ENCODE assay signal across 17 cellular contexts in the genomic region with DNA sequence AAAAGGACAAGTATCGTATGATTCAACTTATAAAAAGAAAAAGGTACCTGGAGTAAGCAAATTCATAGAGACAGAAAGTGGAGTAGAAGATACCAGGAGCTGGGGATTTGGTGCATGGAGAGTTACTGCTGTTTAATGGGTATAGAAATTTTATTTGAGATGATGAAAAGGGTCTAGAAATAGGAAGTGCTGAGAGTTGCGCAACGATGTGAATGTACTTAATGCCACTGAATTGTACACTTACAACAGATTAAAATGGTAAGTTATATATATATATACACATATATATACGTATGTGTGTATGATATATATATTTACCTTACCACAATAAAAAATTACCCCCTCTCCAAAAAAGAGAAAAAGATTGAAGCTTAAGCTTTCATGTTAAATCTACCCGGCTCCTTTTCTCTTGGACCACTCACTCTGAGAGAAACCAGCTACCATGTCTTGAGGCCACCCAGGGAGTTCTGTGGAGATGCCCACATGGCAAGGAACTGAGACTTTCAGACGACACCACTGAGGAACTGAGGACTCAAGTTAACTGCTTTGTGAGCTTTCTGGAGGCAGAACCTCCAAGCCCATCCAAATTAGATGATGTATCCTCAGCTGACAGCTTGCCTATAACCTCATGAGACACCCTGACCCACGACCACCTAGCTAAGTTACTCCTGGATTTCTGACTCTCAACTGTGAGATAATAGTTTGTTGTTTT.
DNase-seq lines count a peak whose midpoint lies in the region; ATAC-seq, FAIRE-seq and TF ChIP-seq lines count a peak whose summit lies in the region.
"Had no signal": no experiment of that assay in that cellular context is flagged by ENCODE, and none has a peak within 500 bp of the region (broad histone marks: within the 10 kb centered on the region; RNA-seq: fewer than 3 reads in every experiment).

No MANE protein-coding gene starts in this region.

- H2AK5ac ChIP-seq in H1 (ENCODE audit: low read depth, low read length): no peak overlapping the region

- H4K91ac ChIP-seq in H1 (replicated peaks; ENCODE audit: insufficient read length, low read length): no peak overlapping the region

- TF ChIP-seq EP300 in A549 (IDR thresholded peaks at IDR 0.05) (no peak), H1 (IDR thresholded peaks at IDR 0.05; ENCODE audit: borderline replicate concordance in 1 of 2, low read depth in 2 of 2, low read length in 2 of 2) (no peak)

- POLR2A ChIA-PET in A549 (lab: Yijun Ruan, JAX) (no interaction called here), H1 (lab: Charles Lee; ENCODE audit: partially characterized antibody) (no interaction called here)

- H3K9me3 ChIP-seq in A549 (no peaks in the 10 kb centered on the region), H1 (ENCODE audit: insufficient read depth in 2 of 2, low read depth in 1 of 2, low read length in 1 of 2) (no peaks in the 10 kb centered on the region)
- H3K9me3 ChIP-seq: SJSA1 had no signal

- no peak overlapping the region for H2BK12ac ChIP-seq in H1 (ENCODE audit: low read depth, low read length)

- H3K36me3 ChIP-seq in H1 (ENCODE audit: control insufficient read depth in 2 of 4, insufficient read depth in 4 of 4, low read length in 3 of 4): no peaks in the 10 kb centered on the region
- H3K36me3 ChIP-seq: SJSA1 had no signal

- H4K5ac ChIP-seq in H1 (ENCODE audit: insufficient read length, low read depth, low read length): no peak overlapping the region

- H3K4me3 ChIP-seq in A549: no peak overlapping the region
- no peak overlapping the region for H3K4me3 ChIP-seq in H1 (ENCODE audit: extremely low read depth in 1 of 4, insufficient read depth in 2 of 4, low read depth in 3 of 4, low read length in 4 of 4)
- H3K4me3 ChIP-seq: SJSA1 had no signal

- H3K27ac ChIP-seq in A549 (no peak overlapping the region), H1 (ENCODE audit: low read depth, low read length) (no peak overlapping the region)
- H3K27ac ChIP-seq: SJSA1 had no signal

- no peak for DNase-seq in A549 (ENCODE audit: low read depth in 1 of 2, low spot score in 1 of 2)
- peak; percentile 26 for DNase-seq in CD1c-positive myeloid dendritic cell (ENCODE audit: extremely low spot score)
- DNase-seq in NOMO-1 treated with DMSO at 0.1 percent for 48 hours (lab: John Stamatoyannopoulos, UW; ENCODE audit: unreplicated experiment): peak; percentile 58
- DNase-seq in H1 (ENCODE audit: low read depth in 1 of 2, low spot score in 2 of 2): no peak
- DNase-seq: ACHN; CD4-positive, CD25-positive, alpha-beta regulatory T cell; COR-L47; DMS 273 treated with DMSO at 0.1 percent for 48 hours; DND-41; NCI-H1105 treated with DMSO at 0.1 percent for 48 hours; NCI-H1694 treated with DMSO at 0.1 percent for 48 hours; T-helper 17 cell had no signal

- FAIRE-seq in A549 (lab: Jason Lieb, UNC) (no peak), H1 (lab: Jason Lieb, UNC) (no peak)

- H3K4me2 ChIP-seq in A549: no peak overlapping the region
- no peak overlapping the region for H3K4me2 ChIP-seq in H1 (ENCODE audit: insufficient read depth in 1 of 2, low read depth in 2 of 2, low read length in 2 of 2)

- no peak overlapping the region for H2AFZ ChIP-seq in H1 (ENCODE audit: low read length)

- H3K9ac ChIP-seq in H1 (replicated peaks in 1 of 4; ENCODE audit: extremely low read depth in 1 of 4, low read depth in 3 of 4, low read length in 3 of 4): no peak overlapping the region

- H4K20me1 ChIP-seq in H1 (replicated peaks in 1 of 2; ENCODE audit: control insufficient read depth in 1 of 2, insufficient read depth in 2 of 2, low read length in 2 of 2): no peaks in the 10 kb centered on the region

- ATAC-seq in A549 (no peak), GM19452 (IDR thresholded peaks at IDR 0.05; ENCODE audit: unreplicated experiment) (no peak), HG03039 (IDR thresholded peaks at IDR 0.05; ENCODE audit: unreplicated experiment) (no peak), HG03045 (IDR thresholded peaks at IDR 0.05; ENCODE audit: unreplicated experiment) (no peak)
- ATAC-seq: HCT116, T-helper 17 cell had no signal

- H2BK15ac ChIP-seq in H1 (ENCODE audit: low read length): no peak overlapping the region

- WGBS in A549 (ENCODE audit: missing lambda C conversion rate): 51% methylated on average over 7 of the region's 7 CpGs
- 77 to 100% methylated on average over 2 to 7 of the region's 7 CpGs for WGBS in H1 (ENCODE audit: extremely low coverage in 1 of 2, insufficient coverage in 1 of 2, insufficient read length in 1 of 2, insufficient replicate concordance in 2 of 2, low coverage in 1 of 2, low lambda C conversion rate in 2 of 2, missing lambda C conversion rate in 1 of 2), 2 experiments

- no peaks in the 10 kb centered on the region for H3K27me3 ChIP-seq in H1 (replicated peaks in 1 of 4; ENCODE audit: control insufficient read depth in 3 of 4, extremely low read depth in 1 of 4, insufficient read depth in 3 of 4, low read length in 3 of 4)
- H3K27me3 ChIP-seq: SJSA1 had no signal

- no peak overlapping the region for H3K23ac ChIP-seq in H1 (ENCODE audit: insufficient read length)

- H3K23me2 ChIP-seq in H1 (ENCODE audit: low read depth, low read length): peaks cover 2% of the 10 kb centered on the region; the same call in 1 of the 2 replicates

- no peak overlapping the region for H2BK120ac ChIP-seq in H1 (replicated peaks; ENCODE audit: low read depth, low read length)

- H4K8ac ChIP-seq in H1 (ENCODE audit: extremely low read depth, insufficient read depth, low read length): no peak overlapping the region

- H2BK20ac ChIP-seq in H1 (ENCODE audit: low read length): no peak overlapping the region

- CTCF ChIA-PET in A549 (lab: Yijun Ruan, JAX) (interaction anchor here (0.6 kb wide), 1 partner anchor 19 kb away, joined by 4 read pairs; no protein-coding TSS in a partner anchor), H1 (lab: Charles Lee; ENCODE audit: partially characterized antibody) (interaction anchor here (1.3 kb wide), 1 partner anchor 1323 kb away, joined by 3 read pairs; no protein-coding TSS in a partner anchor)

- TF ChIP-seq RAD21 in A549 (conservative IDR thresholded peaks at IDR 0.05 in 1 of 2, IDR thresholded peaks at IDR 0.05 in 1 of 2): no peak
- no peak for TF ChIP-seq RAD21 in H1 (IDR thresholded peaks at IDR 0.05 in 1 of 2, conservative IDR thresholded peaks at IDR 0.05 in 1 of 2; ENCODE audit: low read depth in 2 of 2, low read length in 2 of 2)

- no peak overlapping the region for H3K4ac ChIP-seq in H1 (replicated peaks; ENCODE audit: insufficient read length, low read depth, low read length)

- H2BK5ac ChIP-seq in H1 (ENCODE audit: low read depth, low read length): no peak overlapping the region

- no peak overlapping the region for H3K14ac ChIP-seq in H1 (ENCODE audit: insufficient read length)

- H3K4me1 ChIP-seq in A549 (no peaks in the 10 kb centered on the region), H1 (replicated peaks in 1 of 4; ENCODE audit: control insufficient read depth in 3 of 4, insufficient read depth in 4 of 4, low read length in 3 of 4) (peaks cover 0 to 2% (median 0%) of the 10 kb centered on the region in 4 experiments; a peak in 1 of 7 replicates)
- H3K4me1 ChIP-seq: SJSA1 had no signal

- no peak for TF ChIP-seq CTCF in A549 (IDR thresholded peaks at IDR 0.05)
- no peak for TF ChIP-seq CTCF in H1 (IDR thresholded peaks at IDR 0.05; ENCODE audit: control extremely low read depth in 1 of 3, insufficient read depth in 1 of 3, low read depth in 1 of 3, low read length in 3 of 3)

- no peak overlapping the region for H3K18ac ChIP-seq in H1 (ENCODE audit: extremely low read depth, low read length)

- H3K56ac ChIP-seq in H1 (replicated peaks; ENCODE audit: insufficient read length, low read depth, low read length): no peak overlapping the region

- no peaks in the 10 kb centered on the region for H3K79me2 ChIP-seq in H1 (ENCODE audit: control insufficient read depth in 1 of 2, insufficient read depth in 2 of 2, low read length in 2 of 2)

- TF ChIP-seq POLR2A in A549 (IDR thresholded peaks at IDR 0.05; ENCODE audit: low read length): no peak
- TF ChIP-seq POLR2A in H1 (IDR thresholded peaks at IDR 0.05; ENCODE audit: control extremely low read depth in 1 of 2, low read depth in 2 of 2, low read length in 2 of 2): no peak

- no peaks in the 10 kb centered on the region for H3K79me1 ChIP-seq in H1 (ENCODE audit: low read depth, low read length)

TF ChIP-seq in A549, 52 proteins besides CTCF, POLR2A, EP300 and RAD21 (continues in another document):
- TF ChIP-seq ESRRA (IDR thresholded peaks at IDR 0.05; ENCODE audit: borderline replicate concordance, low read length) (no peak), FOXS1 (CRISPR knock-in tag; IDR thresholded peaks at IDR 0.05) (no peak)
- TF ChIP-seq, protein P1, sequence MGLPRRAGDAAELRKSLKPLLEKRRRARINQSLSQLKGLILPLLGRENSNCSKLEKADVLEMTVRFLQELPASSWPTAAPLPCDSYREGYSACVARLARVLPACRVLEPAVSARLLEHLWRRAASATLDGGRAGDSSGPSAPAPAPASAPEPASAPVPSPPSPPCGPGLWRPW (IDR thresholded peaks at IDR 0.05): no peak
- TF ChIP-seq, protein P2, sequence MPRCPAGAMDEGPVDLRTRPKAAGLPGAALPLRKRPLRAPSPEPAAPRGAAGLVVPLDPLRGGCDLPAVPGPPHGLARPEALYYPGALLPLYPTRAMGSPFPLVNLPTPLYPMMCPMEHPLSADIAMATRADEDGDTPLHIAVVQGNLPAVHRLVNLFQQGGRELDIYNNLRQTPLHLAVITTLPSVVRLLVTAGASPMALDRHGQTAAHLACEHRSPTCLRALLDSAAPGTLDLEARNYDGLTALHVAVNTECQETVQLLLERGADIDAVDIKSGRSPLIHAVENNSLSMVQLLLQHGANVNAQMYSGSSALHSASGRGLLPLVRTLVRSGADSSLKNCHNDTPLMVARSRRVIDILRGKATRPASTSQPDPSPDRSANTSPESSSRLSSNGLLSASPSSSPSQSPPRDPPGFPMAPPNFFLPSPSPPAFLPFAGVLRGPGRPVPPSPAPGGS (IDR thresholded peaks at IDR 0.05): no peak

TF ChIP-seq in H1, 55 proteins besides CTCF, POLR2A, EP300 and RAD21:
- TF ChIP-seq CEBPB (IDR thresholded peaks at IDR 0.05; ENCODE audit: low read depth, low read length) (peak; percentile 79; the same call in 1 of the 2 replicates), TAF7 (optimal IDR thresholded peaks at IDR 0.05; ENCODE audit: borderline replicate concordance, low read depth, low read length) (no peak)

Comparison
In these comparisons a context has a peak if more than half of its experiments do, and no peak if none do; other contexts are left out.
1. DNase-seq: peak in CD1c-positive myeloid dendritic cell (single experiment) and NOMO-1 treated with DMSO at 0.1 percent for 48 hours (single experiment); none in A549 (0 of 2) and H1 (0 of 2).